ENCODE assay signal across 9 cellular contexts in genomic region chr20:57657537-57658446, GRCh38. TPM values are rescaled to one million over a fixed set of nuclear protein-coding genes. Genes with fewer than 3 reads are reported as not detected.
DNase-seq lines count a peak whose midpoint lies in the region; ATAC-seq and TF ChIP-seq lines count a peak whose summit lies in the region.
"Had no signal": no experiment of that assay in that cellular context is flagged by ENCODE, and none has a peak within 500 bp of the region (broad histone marks: within the 10 kb centered on the region; RNA-seq: fewer than 3 reads in every experiment).

No MANE protein-coding gene starts in this region.

- WGBS in ovary, 3 donors: 79 to 82% (median 80%) methylated on average over 35 to 36 of the region's 36 CpGs
- 89% methylated on average over 35 of the region's 36 CpGs for WGBS in hepatocyte (ENCODE audit: low lambda C conversion rate, missing lambda C conversion rate)

- DNase-seq in D341Med (ENCODE audit: low spot score) (peak; percentile 24), dorsolateral prefrontal cortex (peak in 9 of 10 donors; percentile 10 to 43 (median 29)), ovary (peak in 3 of 5 donors; percentile 13 to 49 (median 21)), NCI-H446 treated with DMSO at 0.1 percent for 48 hours (lab: John Stamatoyannopoulos, UW) (no peak), NCI-H345 treated with DMSO at 0.1 percent for 48 hours (lab: John Stamatoyannopoulos, UW; ENCODE audit: unreplicated experiment) (no peak), hepatocyte (ENCODE audit: low spot score) (no peak)

- H3K4me1 ChIP-seq in ovary (ENCODE audit: insufficient read depth): peaks cover 17% of the 10 kb centered on the region
- no peaks in the 10 kb centered on the region for H3K4me1 ChIP-seq in hepatocyte (ENCODE audit: insufficient read depth)

- no peak for TF ChIP-seq EP300 in ovary (IDR thresholded peaks at IDR 0.05)

- TF ChIP-seq CTCF in VCaP (conservative IDR thresholded peaks at IDR 0.05) (no peak), dorsolateral prefrontal cortex (IDR thresholded peaks at IDR 0.05 in 54 of 56, conservative IDR thresholded peaks at IDR 0.05 in 2 of 56; ENCODE audit: low read depth in 1 of 56, partially characterized antibody in 56 of 56) (no peak), ovary (IDR thresholded peaks at IDR 0.05) (no peak), hepatocyte (IDR thresholded peaks at IDR 0.05; ENCODE audit: poor library complexity) (no peak)

- no peaks in the 10 kb centered on the region for H3K9me3 ChIP-seq in ovary
- no peaks in the 10 kb centered on the region for H3K9me3 ChIP-seq in hepatocyte (ENCODE audit: low read depth)
- H3K9me3 ChIP-seq: SJSA1 had no signal

- H3K27ac ChIP-seq in VCaP (peak overlapping the region; percentile 99), dorsolateral prefrontal cortex (peak overlapping the region in 2 of 59 donors; percentile 3 to 7), ovary (no peak overlapping the region), hepatocyte (no peak overlapping the region)
- H3K27ac ChIP-seq: SJSA1 had no signal

- H3K9me2 ChIP-seq in hepatocyte (replicated peaks; ENCODE audit: insufficient read depth): no peaks in the 10 kb centered on the region

- no peak for TF ChIP-seq POLR2A in ovary (IDR thresholded peaks at IDR 0.05)

- H3K27me3 ChIP-seq in dorsolateral prefrontal cortex: no peaks in the 10 kb centered on the region
- H3K27me3 ChIP-seq in ovary: no peaks in the 10 kb centered on the region
- H3K27me3 ChIP-seq in hepatocyte: no peaks in the 10 kb centered on the region
- H3K27me3 ChIP-seq: SJSA1 had no signal

- no peaks in the 10 kb centered on the region for H3K79me2 ChIP-seq in hepatocyte

- no peak overlapping the region for H3K4me3 ChIP-seq in dorsolateral prefrontal cortex
- no peak overlapping the region for H3K4me3 ChIP-seq in ovary
- no peak overlapping the region for H3K4me3 ChIP-seq in hepatocyte
- H3K4me3 ChIP-seq: SJSA1 had no signal

- H3K4me2 ChIP-seq in hepatocyte: no peak overlapping the region

- H2AFZ ChIP-seq in hepatocyte: no peak overlapping the region

- no peaks in the 10 kb centered on the region for H3K36me3 ChIP-seq in ovary
- no peaks in the 10 kb centered on the region for H3K36me3 ChIP-seq in hepatocyte (replicated peaks; ENCODE audit: insufficient read depth, low read depth)

- intact Hi-C loops in dorsolateral prefrontal cortex (cut with DNase I): no loop called here
- intact Hi-C loops in ovary (cut with DNase I): loop anchor here in 1 of 4 donors (10.0 kb wide), 1 partner anchor 427 kb away; no protein-coding TSS in a partner anchor

- H4K20me1 ChIP-seq in hepatocyte (ENCODE audit: insufficient read depth, poor library complexity, severe bottlenecking): peaks cover 5% of the 10 kb centered on the region

- ATAC-seq in HG03159 (IDR thresholded peaks at IDR 0.05; ENCODE audit: unreplicated experiment): no peak

RNA-seq across cellular contexts. Expression of gene ZBP1, which starts 37.6 kb away (rescaled TPM):
- 1 to 10 TPM in 11 of 120 experiments, under 1 TPM in 22, not detected in 87; 0.20 to 2.4 (median 0.79) TPM for total RNA-seq in dorsolateral prefrontal cortex
- total RNA-seq in ovary: under 1 TPM in 3 of 7 donors, not detected in 4; 0.23 to 0.50 (median 0.24) TPM
- polyA plus RNA-seq in ovary: under 1 TPM; 0.12 to 0.92 TPM
- total RNA-seq in hepatocyte: not detected in 2 replicates
- polyA plus RNA-seq in hepatocyte: not detected in 2 replicates
- total RNA-seq: SJSA1 had no signal

RNA-seq across cellular contexts. Expression of gene PMEPA1, which starts 52.0 kb away (rescaled TPM):
- total RNA-seq in dorsolateral prefrontal cortex (10 to 100 TPM; 22.0 to 55.2 (median 36.7) TPM), ovary (10 to 100 TPM in 5 of 7 donors, 1 to 10 TPM in 2; 2.7 to 73.4 (median 17.6) TPM), hepatocyte (6.8 and 9.2 TPM in 2 replicates)
- polyA plus RNA-seq in ovary (10 to 100 TPM; 14.6 to 28.5 TPM), hepatocyte (34.1 and 40.3 TPM in 2 replicates)

Comparison
In these comparisons a context has a peak if more than half of its experiments do, and no peak if none do; other contexts are left out.
1. DNase-seq: peak in D341Med (single experiment), dorsolateral prefrontal cortex (9 of 10) and ovary (3 of 5); none in NCI-H446 treated with DMSO at 0.1 percent for 48 hours (single experiment), NCI-H345 treated with DMSO at 0.1 percent for 48 hours (single experiment) and hepatocyte (single experiment).